8 cellular contexts compared by ENCODE assay signal in genomic region chr12:131894313-131894860, GRCh38. TPM values are rescaled to one million over a fixed set of nuclear protein-coding genes. Genes with fewer than 3 reads are reported as not detected.
A peak's percentile ranks its signal among the peaks of the same experiment; 100 is the strongest.
DNase-seq lines count a peak whose midpoint lies in the region; ATAC-seq and TF ChIP-seq lines count a peak whose summit lies in the region.

Gene ULK1, plus strand, starts transcription at chr12:131894622. Its CDS starts 380 bp downstream, at chr12:131895002.

- no peak for TF ChIP-seq CTCF in AG09319 (IDR thresholded peaks at IDR 0.05; ENCODE audit: low read depth, low read length)
- TF ChIP-seq CTCF in activated B cell treated with CpG ODN at 0.5 μM for 24 hours (IDR thresholded peaks at IDR 0.05) = no peak
- TF ChIP-seq CTCF in cardiac fibroblast (IDR thresholded peaks at IDR 0.05; ENCODE audit: low read depth, low read length) = no peak

- peak within 1 kb of the TSS; percentile 46 for H3K27ac Mint-ChIP-seq in activated B cell treated with CpG ODN at 0.5 μM for 24 hours

- intact Hi-C loops in activated B cell treated with CpG ODN at 0.5 μM for 24 hours (cut with micrococcal nuclease) = loop anchor here (1.0 to 10.0 kb wide), 6 partner anchors 35 to 1020 kb away; partner anchors contain the start of genes EP400, MMP17, PUS1 and RAN

- H3K9me3 Mint-ChIP-seq in activated B cell treated with CpG ODN at 0.5 μM for 24 hours = no peaks in the 10 kb centered on the region

- CTCF ChIA-PET in activated B cell treated with CpG ODN at 0.5 μM for 24 hours (lab: Charles Lee) = no interaction called here

- peak within 1 kb of the TSS; percentile 66 for H3K4me3 ChIP-seq in cardiac fibroblast (replicated peaks in 1 of 2; ENCODE audit: low read depth in 2 of 2, low read length in 2 of 2)

- peak; percentile 84 for ATAC-seq in GM19025 (IDR thresholded peaks at IDR 0.05; ENCODE audit: low read depth, unreplicated experiment)
- peak; percentile 73 for ATAC-seq in HG03196 (IDR thresholded peaks at IDR 0.05; ENCODE audit: unreplicated experiment)
- ATAC-seq in activated B cell treated with CpG ODN at 0.5 μM for 24 hours (ENCODE audit: low read depth) = peak; percentile 86

- peak; percentile 67 for DNase-seq in AG09319 (ENCODE audit: extremely low read depth, low read depth)
- DNase-seq in NCI-H226 = peak; percentile 68
- DNase-seq in activated B cell treated with CpG ODN at 0.5 μM for 24 hours = peak; percentile 97
- peak; percentile 84 to 93 for DNase-seq in cardiac fibroblast (ENCODE audit: low read depth in 2 of 2)
- DNase-seq in iris pigment epithelial cell (ENCODE audit: low read depth) = peak; percentile 80
- DNase-seq in stimulated activated CD4-positive, alpha-beta T cell treated with anti-CD3 and anti-CD28 coated beads, Interleukin-12 subunit alpha, Interleukin-12 subunit beta, amount 100 ng/mL, for 24 hours (ENCODE audit: low read depth in 2 of 2) = peak; percentile 86 to 89

- POLR2A ChIA-PET in activated B cell treated with CpG ODN at 0.5 μM for 24 hours (lab: Charles Lee) = no interaction called here

- H3K4me1 Mint-ChIP-seq in activated B cell treated with CpG ODN at 0.5 μM for 24 hours = peaks cover 22% of the 10 kb centered on the region

- H3K4me3 Mint-ChIP-seq in activated B cell treated with CpG ODN at 0.5 μM for 24 hours = peak within 1 kb of the TSS; percentile 82

- peaks cover 3% of the 10 kb centered on the region for H3K27me3 Mint-ChIP-seq in activated B cell treated with CpG ODN at 0.5 μM for 24 hours

- H3K36me3 Mint-ChIP-seq in activated B cell treated with CpG ODN at 0.5 μM for 24 hours (ENCODE audit: low read depth) = no peaks in the 10 kb centered on the region

RNA-seq across cellular contexts. Expression of gene ULK1, which starts in this region (rescaled TPM):
- total RNA-seq in activated B cell treated with CpG ODN at 0.5 μM for 24 hours = 20.1 and 27.0 TPM in 2 replicates

Comparison
In these comparisons a context has a peak if more than half of its experiments do, and no peak if none do; other contexts are left out.
1. Peak in every context shown above with its lines: DNase-seq, ATAC-seq and H3K4me3 ChIP-seq.